1 cellular context compared by ENCODE assay signal in genomic region chr6:41100871-41101287, GRCh38.
A peak's percentile ranks its signal among the peaks of the same experiment; 100 is the strongest.
TF ChIP-seq lines count a peak whose summit lies in the region.

No MANE protein-coding gene starts in this region.

TF ChIP-seq in WTC11, 78 proteins besides CTCF, POLR2A, EP300 and RAD21 (continued from another document and continues in another):
- TF ChIP-seq KAT7 (CRISPR knock-in tag; IDR thresholded peaks at IDR 0.05; ENCODE audit: borderline replicate concordance) (no peak), CBFB (CRISPR knock-in tag; IDR thresholded peaks at IDR 0.05; ENCODE audit: low read depth) (no peak), GABPB1 (CRISPR knock-in tag; IDR thresholded peaks at IDR 0.05) (no peak), ZNF512 (CRISPR knock-in tag; IDR thresholded peaks at IDR 0.05; ENCODE audit: borderline replicate concordance) (no peak), RELA (CRISPR knock-in tag; IDR thresholded peaks at IDR 0.05; ENCODE audit: borderline replicate concordance) (peak; percentile 71; the same call in 1 of the 2 replicates), SOX15 (CRISPR knock-in tag; IDR thresholded peaks at IDR 0.05) (no peak), ZNF416 (CRISPR knock-in tag; IDR thresholded peaks at IDR 0.05) (no peak), CREB1 (CRISPR knock-in tag; IDR thresholded peaks at IDR 0.05) (no peak), TP53 (CRISPR knock-in tag; IDR thresholded peaks at IDR 0.05) (no peak; the same call in 1 of the 2 replicates), JUN (CRISPR knock-in tag; IDR thresholded peaks at IDR 0.05) (0 out of 2 replicates have a peak, but pooled peaks have one; percentile 35), EMX1 (CRISPR knock-in tag; IDR thresholded peaks at IDR 0.05) (0 out of 2 replicates have a peak, but pooled peaks have one; percentile 53), ARID4B (CRISPR knock-in tag; IDR thresholded peaks at IDR 0.05; ENCODE audit: borderline replicate concordance) (0 out of 2 replicates have a peak, but pooled peaks have one; percentile 52), IRF1 (CRISPR knock-in tag; IDR thresholded peaks at IDR 0.05) (no peak; the same call in 1 of the 2 replicates), ZNF281 (CRISPR knock-in tag; IDR thresholded peaks at IDR 0.05) (no peak), USF1 (CRISPR knock-in tag; IDR thresholded peaks at IDR 0.05) (peak; percentile 70), HMGA2 (CRISPR knock-in tag; IDR thresholded peaks at IDR 0.05) (no peak), TCF7 (CRISPR knock-in tag; IDR thresholded peaks at IDR 0.05; ENCODE audit: low read depth) (no peak), FOXK1 (CRISPR knock-in tag; IDR thresholded peaks at IDR 0.05) (peak; percentile 63; the same call in 1 of the 2 replicates), GRHL2 (CRISPR knock-in tag; IDR thresholded peaks at IDR 0.05; ENCODE audit: insufficient replicate concordance, severe bottlenecking) (no peak), NFE2L1 (CRISPR knock-in tag; IDR thresholded peaks at IDR 0.05) (no peak; the same call in 1 of the 2 replicates), MYBL2 (CRISPR knock-in tag; IDR thresholded peaks at IDR 0.05) (0 out of 2 replicates have a peak, but pooled peaks have one; percentile 30), ELF4 (CRISPR knock-in tag; IDR thresholded peaks at IDR 0.05; ENCODE audit: low read depth) (no peak), NFYB (CRISPR knock-in tag; conservative IDR thresholded peaks at IDR 0.05; ENCODE audit: low read depth) (peak; percentile 42; the same call in 1 of the 2 replicates), TEAD1 (CRISPR knock-in tag; IDR thresholded peaks at IDR 0.05) (peak; percentile 81), MXD4 (CRISPR knock-in tag; IDR thresholded peaks at IDR 0.05; ENCODE audit: borderline replicate concordance) (no peak), USF2 (CRISPR knock-in tag; IDR thresholded peaks at IDR 0.05) (peak; percentile 52; the same call in 1 of the 2 replicates), FOXJ3 (CRISPR knock-in tag; IDR thresholded peaks at IDR 0.05; ENCODE audit: borderline replicate concordance) (no peak)
- TF ChIP-seq, protein P1, sequence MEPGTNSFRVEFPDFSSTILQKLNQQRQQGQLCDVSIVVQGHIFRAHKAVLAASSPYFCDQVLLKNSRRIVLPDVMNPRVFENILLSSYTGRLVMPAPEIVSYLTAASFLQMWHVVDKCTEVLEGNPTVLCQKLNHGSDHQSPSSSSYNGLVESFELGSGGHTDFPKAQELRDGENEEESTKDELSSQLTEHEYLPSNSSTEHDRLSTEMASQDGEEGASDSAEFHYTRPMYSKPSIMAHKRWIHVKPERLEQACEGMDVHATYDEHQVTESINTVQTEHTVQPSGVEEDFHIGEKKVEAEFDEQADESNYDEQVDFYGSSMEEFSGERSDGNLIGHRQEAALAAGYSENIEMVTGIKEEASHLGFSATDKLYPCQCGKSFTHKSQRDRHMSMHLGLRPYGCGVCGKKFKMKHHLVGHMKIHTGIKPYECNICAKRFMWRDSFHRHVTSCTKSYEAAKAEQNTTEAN (CRISPR knock-in tag; IDR thresholded peaks at IDR 0.05) = no peak
- TF ChIP-seq, protein P2, sequence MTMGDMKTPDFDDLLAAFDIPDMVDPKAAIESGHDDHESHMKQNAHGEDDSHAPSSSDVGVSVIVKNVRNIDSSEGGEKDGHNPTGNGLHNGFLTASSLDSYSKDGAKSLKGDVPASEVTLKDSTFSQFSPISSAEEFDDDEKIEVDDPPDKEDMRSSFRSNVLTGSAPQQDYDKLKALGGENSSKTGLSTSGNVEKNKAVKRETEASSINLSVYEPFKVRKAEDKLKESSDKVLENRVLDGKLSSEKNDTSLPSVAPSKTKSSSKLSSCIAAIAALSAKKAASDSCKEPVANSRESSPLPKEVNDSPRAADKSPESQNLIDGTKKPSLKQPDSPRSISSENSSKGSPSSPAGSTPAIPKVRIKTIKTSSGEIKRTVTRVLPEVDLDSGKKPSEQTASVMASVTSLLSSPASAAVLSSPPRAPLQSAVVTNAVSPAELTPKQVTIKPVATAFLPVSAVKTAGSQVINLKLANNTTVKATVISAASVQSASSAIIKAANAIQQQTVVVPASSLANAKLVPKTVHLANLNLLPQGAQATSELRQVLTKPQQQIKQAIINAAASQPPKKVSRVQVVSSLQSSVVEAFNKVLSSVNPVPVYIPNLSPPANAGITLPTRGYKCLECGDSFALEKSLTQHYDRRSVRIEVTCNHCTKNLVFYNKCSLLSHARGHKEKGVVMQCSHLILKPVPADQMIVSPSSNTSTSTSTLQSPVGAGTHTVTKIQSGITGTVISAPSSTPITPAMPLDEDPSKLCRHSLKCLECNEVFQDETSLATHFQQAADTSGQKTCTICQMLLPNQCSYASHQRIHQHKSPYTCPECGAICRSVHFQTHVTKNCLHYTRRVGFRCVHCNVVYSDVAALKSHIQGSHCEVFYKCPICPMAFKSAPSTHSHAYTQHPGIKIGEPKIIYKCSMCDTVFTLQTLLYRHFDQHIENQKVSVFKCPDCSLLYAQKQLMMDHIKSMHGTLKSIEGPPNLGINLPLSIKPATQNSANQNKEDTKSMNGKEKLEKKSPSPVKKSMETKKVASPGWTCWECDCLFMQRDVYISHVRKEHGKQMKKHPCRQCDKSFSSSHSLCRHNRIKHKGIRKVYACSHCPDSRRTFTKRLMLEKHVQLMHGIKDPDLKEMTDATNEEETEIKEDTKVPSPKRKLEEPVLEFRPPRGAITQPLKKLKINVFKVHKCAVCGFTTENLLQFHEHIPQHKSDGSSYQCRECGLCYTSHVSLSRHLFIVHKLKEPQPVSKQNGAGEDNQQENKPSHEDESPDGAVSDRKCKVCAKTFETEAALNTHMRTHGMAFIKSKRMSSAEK (CRISPR knock-in tag; IDR thresholded peaks at IDR 0.05; ENCODE audit: borderline replicate concordance) = no peak
- TF ChIP-seq, protein P3, sequence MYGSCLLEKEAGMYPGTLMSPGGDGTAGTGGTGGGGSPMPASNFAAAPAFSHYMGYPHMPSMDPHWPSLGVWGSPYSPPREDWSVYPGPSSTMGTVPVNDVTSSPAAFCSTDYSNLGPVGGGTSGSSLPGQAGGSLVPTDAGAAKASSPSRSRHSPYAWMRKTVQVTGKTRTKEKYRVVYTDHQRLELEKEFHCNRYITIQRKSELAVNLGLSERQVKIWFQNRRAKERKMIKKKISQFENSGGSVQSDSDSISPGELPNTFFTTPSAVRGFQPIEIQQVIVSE (CRISPR knock-in tag; IDR thresholded peaks at IDR 0.05; ENCODE audit: borderline replicate concordance) = no peak
- TF ChIP-seq, protein P4, sequence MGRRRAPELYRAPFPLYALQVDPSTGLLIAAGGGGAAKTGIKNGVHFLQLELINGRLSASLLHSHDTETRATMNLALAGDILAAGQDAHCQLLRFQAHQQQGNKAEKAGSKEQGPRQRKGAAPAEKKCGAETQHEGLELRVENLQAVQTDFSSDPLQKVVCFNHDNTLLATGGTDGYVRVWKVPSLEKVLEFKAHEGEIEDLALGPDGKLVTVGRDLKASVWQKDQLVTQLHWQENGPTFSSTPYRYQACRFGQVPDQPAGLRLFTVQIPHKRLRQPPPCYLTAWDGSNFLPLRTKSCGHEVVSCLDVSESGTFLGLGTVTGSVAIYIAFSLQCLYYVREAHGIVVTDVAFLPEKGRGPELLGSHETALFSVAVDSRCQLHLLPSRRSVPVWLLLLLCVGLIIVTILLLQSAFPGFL (CRISPR knock-in tag; IDR thresholded peaks at IDR 0.05; ENCODE audit: borderline replicate concordance) = no peak
- TF ChIP-seq, protein P5, sequence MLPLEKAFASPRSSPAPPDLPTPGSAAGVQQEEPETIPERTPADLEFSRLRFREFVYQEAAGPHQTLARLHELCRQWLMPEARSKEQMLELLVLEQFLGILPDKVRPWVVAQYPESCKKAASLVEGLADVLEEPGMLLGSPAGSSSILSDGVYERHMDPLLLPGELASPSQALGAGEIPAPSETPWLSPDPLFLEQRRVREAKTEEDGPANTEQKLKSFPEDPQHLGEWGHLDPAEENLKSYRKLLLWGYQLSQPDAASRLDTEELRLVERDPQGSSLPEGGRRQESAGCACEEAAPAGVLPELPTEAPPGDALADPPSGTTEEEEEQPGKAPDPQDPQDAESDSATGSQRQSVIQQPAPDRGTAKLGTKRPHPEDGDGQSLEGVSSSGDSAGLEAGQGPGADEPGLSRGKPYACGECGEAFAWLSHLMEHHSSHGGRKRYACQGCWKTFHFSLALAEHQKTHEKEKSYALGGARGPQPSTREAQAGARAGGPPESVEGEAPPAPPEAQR (CRISPR knock-in tag; IDR thresholded peaks at IDR 0.05) = no peak
